ENCODE assay signal across 8 cellular contexts in the genomic region with DNA sequence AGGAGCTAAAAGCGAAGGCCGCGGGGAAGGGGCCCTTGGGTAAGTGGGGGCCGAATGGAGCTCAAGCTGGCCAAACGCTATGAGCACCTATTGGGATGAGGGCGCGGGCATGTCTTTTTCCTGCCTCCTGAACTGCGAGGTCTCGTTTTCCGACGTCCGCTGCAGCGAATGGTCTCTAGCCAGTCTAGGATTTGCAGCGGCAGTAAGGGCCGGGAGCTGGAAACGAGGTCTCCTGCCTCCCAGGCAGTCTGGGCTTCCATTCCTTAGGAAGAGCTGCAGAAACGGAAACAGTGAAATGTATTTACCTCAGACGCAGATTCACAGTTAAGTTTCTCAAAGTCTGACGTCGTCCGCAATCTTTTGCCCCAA. TPM values are rescaled to one million over a fixed set of nuclear protein-coding genes. Genes with fewer than 3 reads are reported as not detected.
DNase-seq lines count a peak whose midpoint lies in the region; ATAC-seq and FAIRE-seq lines count a peak whose summit lies in the region.

No MANE protein-coding gene starts in this region.

- H3K4me3 Mint-ChIP-seq in naive B cell: peak overlapping the region; percentile 89 to 100 (median 96)

- no peaks in the 10 kb centered on the region for H3K36me3 Mint-ChIP-seq in naive B cell
- peaks cover 14 to 17% of the 10 kb centered on the region in 2 donors for H3K36me3 Mint-ChIP-seq in activated naive CD4-positive, alpha-beta T cell treated with anti-CD3 and anti-CD28 coated beads, Interleukin-2, amount 50 U/mL, for 72 hours

- 2% methylated on average over 21 of the region's 21 CpGs for WGBS in ectodermal cell, 2 experiments

- H3K9me3 ChIP-seq in NT2/D1 (ENCODE audit: insufficient read depth, low read length) (no peaks in the 10 kb centered on the region), ectodermal cell (ENCODE audit: control insufficient read depth, low read length) (no peaks in the 10 kb centered on the region)

- FAIRE-seq in GM18507 (lab: Jason Lieb, UNC): peak; percentile 39

- H3K4me3 ChIP-seq in NT2/D1 (ENCODE audit: insufficient read length, low read depth): peak overlapping the region; percentile 95
- peak overlapping the region; percentile 96 for H3K4me3 ChIP-seq in ectodermal cell (ENCODE audit: insufficient read depth, low read depth, low read length)

- H3K9ac ChIP-seq in NT2/D1 (ENCODE audit: insufficient read length, low read depth): peak overlapping the region; percentile 97

- H3K27me3 ChIP-seq in NT2/D1 (ENCODE audit: insufficient read depth, insufficient read length) (no peaks in the 10 kb centered on the region), ectodermal cell (ENCODE audit: control insufficient read depth, insufficient read depth, low read length, poor library complexity, severe bottlenecking) (no peaks in the 10 kb centered on the region)

- peaks cover 31 to 51% (median 41%) of the 10 kb centered on the region in 3 donors for H3K4me1 Mint-ChIP-seq in naive B cell

- H3K27ac Mint-ChIP-seq in naive B cell: peak overlapping the region in 5 of 6 donors; percentile 91 to 100 (median 99)
- peak overlapping the region in 1 of 2 donors; percentile 96 for H3K27ac Mint-ChIP-seq in activated naive CD4-positive, alpha-beta T cell treated with anti-CD3 and anti-CD28 coated beads, Interleukin-2, amount 50 U/mL, for 72 hours

- no peaks in the 10 kb centered on the region for H3K9me3 Mint-ChIP-seq in naive B cell
- no peaks in the 10 kb centered on the region for H3K9me3 Mint-ChIP-seq in activated naive CD4-positive, alpha-beta T cell treated with anti-CD3 and anti-CD28 coated beads, Interleukin-2, amount 50 U/mL, for 72 hours

- H3K36me3 ChIP-seq in NT2/D1 (ENCODE audit: insufficient read depth, insufficient read length, low read length) (peaks cover 45% of the 10 kb centered on the region), ectodermal cell (ENCODE audit: control insufficient read depth, insufficient read depth, low read length) (peaks cover 14% of the 10 kb centered on the region)

- ATAC-seq in naive B cell (ENCODE audit: low read depth in 2 of 2): no peak
- no peak for ATAC-seq in activated naive CD4-positive, alpha-beta T cell treated with anti-CD3 and anti-CD28 coated beads, Interleukin-2, amount 50 U/mL, for 72 hours

- H3K27me3 Mint-ChIP-seq in naive B cell: no peaks in the 10 kb centered on the region

- DNase-seq in GM18507 (ENCODE audit: extremely low spot score, insufficient read length, low read depth) (no peak), NT2/D1 (ENCODE audit: low read depth, low spot score) (no peak), naive B cell (peak; percentile 12), medulla oblongata (ENCODE audit: extremely low spot score) (no peak), A172 (ENCODE audit: low spot score) (no peak), NCI-H226 (no peak)
- no peak for DNase-seq in activated naive CD4-positive, alpha-beta T cell treated with anti-CD3 and anti-CD28 coated beads, Interleukin-2, amount 50 U/mL, for 72 hours (ENCODE audit: low spot score in 2 of 2)

- H3K4me1 ChIP-seq in NT2/D1 (ENCODE audit: insufficient read depth, insufficient read length): peaks cover 3% of the 10 kb centered on the region
- H3K4me1 ChIP-seq in ectodermal cell (ENCODE audit: control insufficient read depth, insufficient read depth, low read length): peaks cover 8% of the 10 kb centered on the region

- no peak overlapping the region for H3K27ac ChIP-seq in ectodermal cell (ENCODE audit: insufficient read depth, low read depth, low read length, poor library complexity, severe bottlenecking)

RNA-seq across cellular contexts. Expression of a gene that starts 0.5 kb away (rescaled TPM):
- polyA plus RNA-seq in ectodermal cell (2013, experiment 1 of 4): 410 TPM
- polyA plus RNA-seq in ectodermal cell (2013, experiment 2 of 4): 358 TPM
- polyA plus RNA-seq in ectodermal cell (2013, experiment 3 of 4): 416 TPM
- 513 TPM for polyA plus RNA-seq in ectodermal cell (2013, experiment 4 of 4)
- 100 to 1,000 TPM; 433 to 593 (median 531) TPM for polyA plus RNA-seq in naive B cell (ENCODE audit: low read depth in 6 of 6)
- total RNA-seq in A172 (2014; rRNA removed; shearing (Covaris generic)): 556 and 560 TPM in 2 replicates
- total RNA-seq in activated naive CD4-positive, alpha-beta T cell treated with anti-CD3 and anti-CD28 coated beads, Interleukin-2, amount 50 U/mL, for 72 hours: 100 to 1,000 TPM; 168 to 307 TPM

RNA-seq across cellular contexts. Expression of a gene that starts 0.7 kb away (rescaled TPM):
- polyA plus RNA-seq in ectodermal cell (2013, experiment 1 of 4): 22.0 TPM
- 21.2 TPM for polyA plus RNA-seq in ectodermal cell (2013, experiment 2 of 4)
- 17.7 TPM for polyA plus RNA-seq in ectodermal cell (2013, experiment 3 of 4)
- polyA plus RNA-seq in ectodermal cell (2013, experiment 4 of 4): 18.2 TPM
- 10 to 100 TPM in 3 of 6 donors, 1 to 10 TPM in 3; 4.1 to 14.8 (median 9.5) TPM for polyA plus RNA-seq in naive B cell (ENCODE audit: low read depth in 6 of 6)
- total RNA-seq in A172 (2014; rRNA removed; shearing (Covaris generic)): 42.7 and 49.8 TPM in 2 replicates
- 10 to 100 TPM; 21.7 to 27.1 TPM for total RNA-seq in activated naive CD4-positive, alpha-beta T cell treated with anti-CD3 and anti-CD28 coated beads, Interleukin-2, amount 50 U/mL, for 72 hours

RNA-seq across cellular contexts. Expression of a gene that starts 6.0 kb away (rescaled TPM):
- polyA plus RNA-seq in ectodermal cell (2013, experiment 1 of 4): 20.7 TPM
- 20.5 TPM for polyA plus RNA-seq in ectodermal cell (2013, experiment 2 of 4)
- polyA plus RNA-seq in ectodermal cell (2013, experiment 3 of 4): 18.2 TPM
- polyA plus RNA-seq in ectodermal cell (2013, experiment 4 of 4): 16.2 TPM
- 10 to 100 TPM in 1 of 6 donors, 1 to 10 TPM in 5; 7.4 to 11.9 (median 7.7) TPM for polyA plus RNA-seq in naive B cell (ENCODE audit: low read depth in 6 of 6)
- 8.1 and 14.6 TPM in 2 replicates for total RNA-seq in A172 (2014; rRNA removed; shearing (Covaris generic))
- 10 to 100 TPM; 10.1 to 15.9 TPM for total RNA-seq in activated naive CD4-positive, alpha-beta T cell treated with anti-CD3 and anti-CD28 coated beads, Interleukin-2, amount 50 U/mL, for 72 hours

RNA-seq across cellular contexts. Expression of a gene that starts 10.7 kb away (rescaled TPM):
- 161 TPM for polyA plus RNA-seq in ectodermal cell (2013, experiment 1 of 4)
- 204 TPM for polyA plus RNA-seq in ectodermal cell (2013, experiment 2 of 4)
- 140 TPM for polyA plus RNA-seq in ectodermal cell (2013, experiment 3 of 4)
- polyA plus RNA-seq in ectodermal cell (2013, experiment 4 of 4): 165 TPM
- polyA plus RNA-seq in naive B cell (ENCODE audit: low read depth in 6 of 6): under 1 TPM in 2 of 6 donors, not detected in 4; 0.03 to 0.37 TPM
- 24.9 and 66.5 TPM in 2 replicates for total RNA-seq in A172 (2014; rRNA removed; shearing (Covaris generic))
- 1 to 10 TPM; 3.0 to 7.3 TPM for total RNA-seq in activated naive CD4-positive, alpha-beta T cell treated with anti-CD3 and anti-CD28 coated beads, Interleukin-2, amount 50 U/mL, for 72 hours
